In genomic region chr18:11902522-11903292, GRCh38 we compare ENCODE assay signal across 1 cellular context.
A peak's percentile ranks its signal among the peaks of the same experiment; 100 is the strongest.
TF ChIP-seq lines count a peak whose summit lies in the region.

No MANE protein-coding gene starts in this region.

TF ChIP-seq in K562, 482 proteins besides CTCF, POLR2A, EP300 and RAD21:
- TF ChIP-seq CBFA2T3 (IDR thresholded peaks at IDR 0.05): peak; percentile 22; the same call in 1 of the 2 replicates
- TF ChIP-seq MTA2 (IDR thresholded peaks at IDR 0.05; ENCODE audit: low read depth): no peak
- TF ChIP-seq ZNF184 (CRISPR knock-in tag; IDR thresholded peaks at IDR 0.05): no peak
- no peak for TF ChIP-seq RBBP5 (IDR thresholded peaks at IDR 0.05; ENCODE audit: borderline replicate concordance, insufficient read depth, low read length, poor library complexity, severe bottlenecking)
